In genomic region chr4:121988950-121989349, GRCh38 we compare ENCODE assay signal across 29 cellular contexts. TPM values are rescaled to one million over a fixed set of nuclear protein-coding genes. Genes with fewer than 3 reads are reported as not detected.
"Had no signal": no experiment of that assay in that cellular context is flagged by ENCODE, and none has a peak within 500 bp of the region (broad histone marks: within the 10 kb centered on the region; RNA-seq: fewer than 3 reads in every experiment).

No MANE protein-coding gene starts in this region.

- H3K4me1 Mint-ChIP-seq: naive B cell; natural killer cell; neural progenitor cell; stimulated activated memory B cell treated with anti-CD40 and anti-IgM and Interleukin-4, amounts not matched to agents 10 μg/mL and 1 μg/mL and 100 μg/mL, for 72 hours had no signal

- H3K9me3 Mint-ChIP-seq: mesothelial cell of epicardium; natural killer cell; neural progenitor cell; stimulated activated memory B cell treated with anti-CD40 and anti-IgM and Interleukin-4, amounts not matched to agents 10 μg/mL and 1 μg/mL and 100 μg/mL, for 72 hours had no signal

- H3K36me3 Mint-ChIP-seq: mesothelial cell of epicardium; naive B cell; natural killer cell; neural progenitor cell; stimulated activated memory B cell treated with anti-CD40 and anti-IgM and Interleukin-4, amounts not matched to agents 10 μg/mL and 1 μg/mL and 100 μg/mL, for 72 hours had no signal

- H3K27me3 ChIP-seq: neural progenitor cell, right atrium auricular region, right lobe of liver, stomach, testis, thyroid gland, upper lobe of left lung, vagina had no signal

- H3K4me3 ChIP-seq: left ventricle myocardium inferior, lung, neural progenitor cell, right atrium auricular region, right lobe of liver, smooth muscle cell, stomach, testis, thyroid gland, transverse colon, upper lobe of left lung, vagina had no signal

- H3K4me1 ChIP-seq: left ventricle myocardium inferior, neural progenitor cell, parathyroid adenoma, right atrium auricular region, right lobe of liver, stomach, testis, thyroid gland, transverse colon, upper lobe of left lung, vagina had no signal

- H3K4me2 ChIP-seq: neural progenitor cell, smooth muscle cell had no signal

- H3K27ac Mint-ChIP-seq: mesothelial cell of epicardium; naive B cell; natural killer cell; neural progenitor cell; stimulated activated memory B cell treated with anti-CD40 and anti-IgM and Interleukin-4, amounts not matched to agents 10 μg/mL and 1 μg/mL and 100 μg/mL, for 72 hours had no signal

- H3K36me3 ChIP-seq: left ventricle myocardium inferior, neural progenitor cell, neutrophil, right atrium auricular region, right lobe of liver, stomach, thyroid gland, transverse colon, upper lobe of left lung, vagina had no signal

- H3K9me3 ChIP-seq: left ventricle myocardium inferior, neutrophil, right atrium auricular region, right lobe of liver, stomach, testis, thyroid gland, transverse colon, upper lobe of left lung, vagina had no signal

- H3K79me2 ChIP-seq: parathyroid adenoma had no signal

- H3K27ac ChIP-seq: left ventricle myocardium inferior, neural progenitor cell, neutrophil, parathyroid adenoma, right atrium auricular region, right lobe of liver, stomach, testis, thyroid gland, transverse colon, upper lobe of left lung, vagina had no signal

- FAIRE-seq: islet of Langerhans, kidney had no signal

- H2AFZ ChIP-seq: neural progenitor cell, parathyroid adenoma had no signal

- DNase-seq: hippocampal formation; kidney; left ventricle myocardium inferior; naive B cell; natural killer cell; nephron progenitor cell; occipital lobe; right lobe of liver; stimulated activated CD4-positive, alpha-beta T cell treated with anti-CD3 and anti-CD28 coated beads, Interleukin-1b, Interleukin-23, amount 100 ng/mL, for 48 hours; stimulated activated CD4-positive, alpha-beta T cell treated with anti-CD3 and anti-CD28 coated beads, Interleukin-2, amount 100 ng/mL, for 48 hours; stimulated activated CD4-positive, alpha-beta T cell treated with anti-CD3 and anti-CD28 coated beads, Interleukin-4, amount 100 ng/mL, for 4 hours; stimulated activated CD8-positive, alpha-beta memory T cell treated with anti-CD3 and anti-CD28 coated beads, Interleukin-4, amount 100 ng/mL, for 48 hours; stimulated activated naive CD4-positive, alpha-beta T cell treated with Interleukin-2 at 50 U/mL for 16 hours; stomach; testis; thyroid gland; transverse colon; upper lobe of left lung had no signal

- H3K9ac ChIP-seq: neural progenitor cell, parathyroid adenoma had no signal

- ATAC-seq: natural killer cell; right lobe of liver; stimulated activated memory B cell treated with anti-CD40 and anti-IgM and Interleukin-4, amounts not matched to agents 10 μg/mL and 1 μg/mL and 100 μg/mL, for 72 hours had no signal

- H3K4me3 Mint-ChIP-seq: mesothelial cell of epicardium; naive B cell; natural killer cell; nephron progenitor cell; neural progenitor cell; stimulated activated memory B cell treated with anti-CD40 and anti-IgM and Interleukin-4, amounts not matched to agents 10 μg/mL and 1 μg/mL and 100 μg/mL, for 72 hours had no signal

RNA-seq across cellular contexts. Expression of gene TRPC3, which starts 37.1 kb away (rescaled TPM):
- total RNA-seq: renal cortical epithelial cell had no signal
